In the genomic region with DNA sequence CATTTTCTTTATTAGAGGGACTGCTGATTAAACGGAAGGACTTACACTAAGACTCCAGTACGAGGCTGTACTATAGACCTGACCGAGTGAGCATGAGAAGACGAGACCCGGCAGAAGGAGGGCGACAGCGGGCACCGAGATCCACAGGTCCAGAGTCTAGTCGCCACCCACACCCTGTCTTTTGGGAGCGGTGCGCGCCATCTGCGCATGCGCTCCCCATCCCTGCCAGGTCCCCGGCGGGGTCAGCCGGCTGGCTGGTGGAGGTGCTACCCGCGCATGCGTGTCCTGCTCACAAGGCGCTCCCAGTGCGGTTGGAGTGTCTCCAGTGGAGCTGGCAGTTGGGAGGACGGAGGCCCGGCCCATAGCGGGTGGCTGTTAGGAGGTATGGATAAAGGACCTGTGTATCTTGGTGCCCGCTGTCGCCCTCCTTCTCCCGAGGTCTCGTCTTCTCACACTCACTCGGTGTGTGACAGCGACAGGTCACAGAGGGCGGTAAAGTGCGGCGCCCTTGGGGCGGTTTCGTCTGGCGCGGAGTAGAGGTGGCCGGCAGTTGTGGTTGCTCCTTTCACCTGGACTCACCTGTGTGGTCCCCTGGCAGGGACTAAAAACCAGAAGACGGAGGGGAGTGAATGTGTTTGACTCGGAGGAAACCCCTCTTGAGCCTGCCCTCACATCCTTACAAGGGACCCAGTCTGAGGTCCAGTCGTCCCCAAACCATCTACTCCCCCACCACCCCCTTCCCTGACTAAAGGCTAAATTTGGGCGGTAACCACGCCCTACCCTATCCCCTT, we compare ENCODE assay signal across 8 cellular contexts. TPM values are rescaled to one million over a fixed set of nuclear protein-coding genes. Genes with fewer than 3 reads are reported as not detected.
A peak's percentile ranks its signal among the peaks of the same experiment; 100 is the strongest.
DNase-seq lines count a peak whose midpoint lies in the region; ATAC-seq, FAIRE-seq and TF ChIP-seq lines count a peak whose summit lies in the region.

No MANE protein-coding gene starts in this region.

- H3K9ac ChIP-seq in H1 (replicated peaks in 1 of 4; ENCODE audit: extremely low read depth in 1 of 4, low read depth in 3 of 4, low read length in 3 of 4): no peak overlapping the region; a peak in 1 of 7 replicates

- no peak overlapping the region for H4K91ac ChIP-seq in H1 (replicated peaks; ENCODE audit: insufficient read length, low read length)

- H3K27me3 Mint-ChIP-seq in activated CD8-positive, alpha-beta memory T cell treated with anti-CD3 and anti-CD28 coated beads, Interleukin-2, amount 10 ng/mL, durations not matched to agents 7 days and 5 days: no peaks in the 10 kb centered on the region

- H2AK5ac ChIP-seq in H1 (ENCODE audit: low read depth, low read length): no peak overlapping the region

- TF ChIP-seq EP300 in H1 (IDR thresholded peaks at IDR 0.05; ENCODE audit: borderline replicate concordance in 1 of 2, low read depth in 2 of 2, low read length in 2 of 2): no peak

- no peak overlapping the region for H2BK120ac ChIP-seq in H1 (replicated peaks; ENCODE audit: low read depth, low read length)

- TF ChIP-seq CTCF in H1 (IDR thresholded peaks at IDR 0.05; ENCODE audit: control extremely low read depth in 1 of 3, insufficient read depth in 1 of 3, low read depth in 1 of 3, low read length in 3 of 3): no peak

- POLR2A ChIA-PET in H1 (lab: Charles Lee; ENCODE audit: partially characterized antibody): no interaction called here

- H3K23me2 ChIP-seq in H1 (ENCODE audit: low read depth, low read length): peaks cover 5% of the 10 kb centered on the region; the same call in 1 of the 2 replicates

- H4K20me1 ChIP-seq in H1 (replicated peaks in 1 of 2; ENCODE audit: control insufficient read depth in 1 of 2, insufficient read depth in 2 of 2, low read length in 2 of 2): no peaks in the 10 kb centered on the region

- H3K14ac ChIP-seq in H1 (ENCODE audit: insufficient read length): no peak overlapping the region

- H3K23ac ChIP-seq in H1 (ENCODE audit: insufficient read length): no peak overlapping the region

- peak overlapping the region; percentile 77; the same call in 1 of the 2 replicates for H2AFZ ChIP-seq in H1 (ENCODE audit: low read length)

- no peaks in the 10 kb centered on the region for H3K9me3 ChIP-seq in H1 (ENCODE audit: insufficient read depth in 2 of 2, low read depth in 1 of 2, low read length in 1 of 2)
- no peaks in the 10 kb centered on the region for H3K9me3 ChIP-seq in mesodermal cell (ENCODE audit: control insufficient read depth, low read length)

- H3K4me3 Mint-ChIP-seq in activated CD8-positive, alpha-beta memory T cell treated with anti-CD3 and anti-CD28 coated beads, Interleukin-2, amount 10 ng/mL, durations not matched to agents 7 days and 5 days: peak overlapping the region; percentile 81

- H3K9me3 Mint-ChIP-seq in activated CD8-positive, alpha-beta memory T cell treated with anti-CD3 and anti-CD28 coated beads, Interleukin-2, amount 10 ng/mL, durations not matched to agents 7 days and 5 days (ENCODE audit: low read depth): no peaks in the 10 kb centered on the region

- 0 out of 7 replicates have a peak, but pooled peaks cover 0 to 3% (median 0%) of the 10 kb centered on the region in 4 experiments for H3K4me1 ChIP-seq in H1 (replicated peaks in 1 of 4; ENCODE audit: control insufficient read depth in 3 of 4, insufficient read depth in 4 of 4, low read length in 3 of 4)
- H3K4me1 ChIP-seq in mesodermal cell (ENCODE audit: control insufficient read depth, insufficient read depth, low read length, poor library complexity, severe bottlenecking): no peaks in the 10 kb centered on the region

- H3K79me2 ChIP-seq in H1 (ENCODE audit: control insufficient read depth in 1 of 2, insufficient read depth in 2 of 2, low read length in 2 of 2): no peaks in the 10 kb centered on the region

- H3K4me2 ChIP-seq in H1 (ENCODE audit: insufficient read depth in 1 of 2, low read depth in 2 of 2, low read length in 2 of 2): peak overlapping the region; percentile 74 to 90

- no peak overlapping the region for H3K27ac ChIP-seq in H1 (ENCODE audit: low read depth, low read length)
- no peak overlapping the region for H3K27ac ChIP-seq in mesodermal cell (ENCODE audit: low read depth, low read length, severe bottlenecking)

- H3K4ac ChIP-seq in H1 (replicated peaks; ENCODE audit: insufficient read length, low read depth, low read length): no peak overlapping the region

- H4K8ac ChIP-seq in H1 (ENCODE audit: extremely low read depth, insufficient read depth, low read length): no peak overlapping the region

- no peak overlapping the region for H2BK12ac ChIP-seq in H1 (ENCODE audit: low read depth, low read length)

- H3K4me3 ChIP-seq in H1 (ENCODE audit: extremely low read depth in 1 of 4, insufficient read depth in 2 of 4, low read depth in 3 of 4, low read length in 4 of 4) (peak overlapping the region; percentile 56 to 66 (median 62)), mesodermal cell (ENCODE audit: extremely low read depth, insufficient read depth, low read length, poor library complexity, severe bottlenecking) (peak overlapping the region; percentile 11)

- TF ChIP-seq RAD21 in H1 (IDR thresholded peaks at IDR 0.05 in 1 of 2, conservative IDR thresholded peaks at IDR 0.05 in 1 of 2; ENCODE audit: low read depth in 2 of 2, low read length in 2 of 2): no peak

- H4K5ac ChIP-seq in H1 (ENCODE audit: insufficient read length, low read depth, low read length): no peak overlapping the region

- DNase-seq in AG08395 (ENCODE audit: low spot score) (peak; percentile 92), NCI-H774 (lab: John Stamatoyannopoulos, UW) (peak; percentile 75), H1 (ENCODE audit: low read depth in 1 of 2, low spot score in 2 of 2) (peak in 1 of 2 experiments; percentile 82)
- DNase-seq in activated CD8-positive, alpha-beta memory T cell treated with anti-CD3 and anti-CD28 coated beads, Interleukin-2, amount 10 ng/mL, durations not matched to agents 7 days and 5 days: peak; percentile 86
- peak; percentile 36 to 52 for DNase-seq in stimulated activated CD8-positive, alpha-beta memory T cell treated with anti-CD3 and anti-CD28 coated beads, Interleukin-15, amount 100 ng/mL, for 4 hours (ENCODE audit: low read depth in 2 of 2)

- H3K18ac ChIP-seq in H1 (ENCODE audit: extremely low read depth, low read length): peak overlapping the region; percentile 7; the same call in 1 of the 2 replicates

- H2BK5ac ChIP-seq in H1 (ENCODE audit: low read depth, low read length): no peak overlapping the region

- peaks cover 30% of the 10 kb centered on the region for H3K4me1 Mint-ChIP-seq in activated CD8-positive, alpha-beta memory T cell treated with anti-CD3 and anti-CD28 coated beads, Interleukin-2, amount 10 ng/mL, durations not matched to agents 7 days and 5 days

- peaks cover 0 to 12% (median 7%) of the 10 kb centered on the region in 4 experiments; a peak in 5 of 7 replicates for H3K27me3 ChIP-seq in H1 (replicated peaks in 1 of 4; ENCODE audit: control insufficient read depth in 3 of 4, extremely low read depth in 1 of 4, insufficient read depth in 3 of 4, low read length in 3 of 4)

- H3K79me1 ChIP-seq in H1 (ENCODE audit: low read depth, low read length): no peaks in the 10 kb centered on the region

- peak overlapping the region; percentile 82 for H3K27ac Mint-ChIP-seq in activated CD8-positive, alpha-beta memory T cell treated with anti-CD3 and anti-CD28 coated beads, Interleukin-2, amount 10 ng/mL, durations not matched to agents 7 days and 5 days

- FAIRE-seq in H1 (lab: Jason Lieb, UNC): peak; percentile 89

- H3K36me3 ChIP-seq in H1 (ENCODE audit: control insufficient read depth in 2 of 4, insufficient read depth in 4 of 4, low read length in 3 of 4): no peaks in the 10 kb centered on the region
- no peaks in the 10 kb centered on the region for H3K36me3 ChIP-seq in mesodermal cell (ENCODE audit: control insufficient read depth, insufficient read depth, low read length)

- no peak overlapping the region for H2BK15ac ChIP-seq in H1 (ENCODE audit: low read length)

- no peaks in the 10 kb centered on the region for H3K36me3 Mint-ChIP-seq in activated CD8-positive, alpha-beta memory T cell treated with anti-CD3 and anti-CD28 coated beads, Interleukin-2, amount 10 ng/mL, durations not matched to agents 7 days and 5 days

- CTCF ChIA-PET in activated CD8-positive, alpha-beta memory T cell treated with anti-CD3 and anti-CD28 coated beads, Interleukin-2, amount 10 ng/mL, durations not matched to agents 7 days and 5 days (lab: Charles Lee): interaction anchor here (0.6 to 0.9 kb wide), 2 partner anchors 19 to 123 kb away, joined by 3 read pairs; a partner anchor contains a TSS
- CTCF ChIA-PET in H1 (lab: Charles Lee; ENCODE audit: partially characterized antibody): no interaction called here

- H3K56ac ChIP-seq in H1 (replicated peaks; ENCODE audit: insufficient read length, low read depth, low read length): no peak overlapping the region

- peak; percentile 51 for ATAC-seq in HG03520 (IDR thresholded peaks at IDR 0.05; ENCODE audit: unreplicated experiment)
- ATAC-seq in activated CD8-positive, alpha-beta memory T cell treated with anti-CD3 and anti-CD28 coated beads, Interleukin-2, amount 10 ng/mL, durations not matched to agents 7 days and 5 days: peak; percentile 88

- H2BK20ac ChIP-seq in H1 (ENCODE audit: low read length): no peak overlapping the region

- WGBS in H1 (ENCODE audit: extremely low coverage in 1 of 2, insufficient coverage in 1 of 2, insufficient read length in 1 of 2, insufficient replicate concordance in 2 of 2, low coverage in 1 of 2, low lambda C conversion rate in 2 of 2, missing lambda C conversion rate in 1 of 2), 2 experiments: 4% methylated on average over 39 of the region's 44 CpGs; no CpG with 5 or more reads in 1 of the 2 experiments
- 9 to 13% methylated on average over 3 to 16 of the region's 44 CpGs for WGBS in mesodermal cell (ENCODE audit: insufficient coverage in 2 of 2), 2 experiments

- TF ChIP-seq POLR2A in GM19193 (IDR thresholded peaks at IDR 0.05; ENCODE audit: extremely low read depth, insufficient read depth, insufficient read length): peak; percentile 34
- no peak for TF ChIP-seq POLR2A in H1 (IDR thresholded peaks at IDR 0.05; ENCODE audit: control extremely low read depth in 1 of 2, low read depth in 2 of 2, low read length in 2 of 2)

RNA-seq across cellular contexts. Expression of a gene that starts 7.6 kb away (rescaled TPM):
- total RNA-seq in activated CD8-positive, alpha-beta memory T cell treated with anti-CD3 and anti-CD28 coated beads, Interleukin-2, amount 10 ng/mL, durations not matched to agents 7 days and 5 days: 100 to 1,000 TPM; 111 to 147 TPM
- total RNA-seq in H1 (2021; fragmentation: NEBNext Ultra II Directional; extraction: Animal tissue kit (Norgen Biotek cat#: 25700)): 114 and 116 TPM in 2 replicates
- polyA plus RNA-seq in H1 (2011; rRNA removed): 223 and 236 TPM in 2 replicates
- polyA plus RNA-seq in H1 (2011; cell fraction: cytosol; rRNA removed): 227 TPM
- polyA plus RNA-seq in H1 (2011; cell fraction: nucleus; rRNA removed): 156 TPM
- polyA plus RNA-seq in H1 (2012, experiment 1 of 2): 129 to 187 TPM (median 174 TPM) in 4 replicates
- 204 TPM for polyA plus RNA-seq in H1 (2012, experiment 2 of 2)
- polyA plus RNA-seq in H1 (2013, experiment 1 of 2): 104 TPM
- 99.9 TPM for polyA plus RNA-seq in H1 (2013, experiment 2 of 2)
- 107 and 123 TPM in 2 replicates for polyA minus RNA-seq in H1 (2011; rRNA and poly(A)+ RNA removed)
- 44.4 TPM for polyA minus RNA-seq in H1 (2011; cell fraction: cytosol; rRNA and poly(A)+ RNA removed)
- polyA minus RNA-seq in H1 (2011; cell fraction: nucleus; rRNA and poly(A)+ RNA removed): 29.3 TPM
- 83.5 TPM for polyA plus RNA-seq in mesodermal cell (2013, experiment 1 of 2)
- polyA plus RNA-seq in mesodermal cell (2013, experiment 2 of 2): 70.4 TPM

RNA-seq across cellular contexts. Expression of a gene that starts 19.1 kb away (rescaled TPM):
- 1 to 10 TPM in 1 of 2 experiments, under 1 TPM in 1; 0.61 to 1.1 TPM for total RNA-seq in activated CD8-positive, alpha-beta memory T cell treated with anti-CD3 and anti-CD28 coated beads, Interleukin-2, amount 10 ng/mL, durations not matched to agents 7 days and 5 days
- total RNA-seq in H1 (2021; fragmentation: NEBNext Ultra II Directional; extraction: Animal tissue kit (Norgen Biotek cat#: 25700)): 0.82 and 0.97 TPM in 2 replicates
- polyA plus RNA-seq in H1 (2011; rRNA removed): 0.41 and 0.46 TPM in 2 replicates
- polyA plus RNA-seq in H1 (2011; cell fraction: cytosol; rRNA removed): 0.62 TPM
- 0.66 TPM for polyA plus RNA-seq in H1 (2011; cell fraction: nucleus; rRNA removed)
- 0.97 to 1.9 TPM (median 1.3 TPM) in 4 replicates for polyA plus RNA-seq in H1 (2012, experiment 1 of 2)
- polyA plus RNA-seq in H1 (2012, experiment 2 of 2): 0.20 TPM
- polyA plus RNA-seq in H1 (2013, experiment 1 of 2): 0.61 TPM
- 0.70 TPM for polyA plus RNA-seq in H1 (2013, experiment 2 of 2)
- polyA minus RNA-seq in H1 (2011; rRNA and poly(A)+ RNA removed): 0.41 TPM in 2 replicates
- polyA minus RNA-seq in H1 (2011; cell fraction: cytosol; rRNA and poly(A)+ RNA removed): not detected
- 0.60 TPM for polyA minus RNA-seq in H1 (2011; cell fraction: nucleus; rRNA and poly(A)+ RNA removed)
- 1.4 TPM for polyA plus RNA-seq in mesodermal cell (2013, experiment 1 of 2)
- 1.6 TPM for polyA plus RNA-seq in mesodermal cell (2013, experiment 2 of 2)

RNA-seq across cellular contexts. Expression of a gene that starts 19.3 kb away (rescaled TPM):
- 100 to 1,000 TPM; 159 to 171 TPM for total RNA-seq in activated CD8-positive, alpha-beta memory T cell treated with anti-CD3 and anti-CD28 coated beads, Interleukin-2, amount 10 ng/mL, durations not matched to agents 7 days and 5 days
- total RNA-seq in H1 (2021; fragmentation: NEBNext Ultra II Directional; extraction: Animal tissue kit (Norgen Biotek cat#: 25700)): 98.1 and 104 TPM in 2 replicates
- 22.2 and 23.6 TPM in 2 replicates for polyA plus RNA-seq in H1 (2011; rRNA removed)
- 40.1 TPM for polyA plus RNA-seq in H1 (2011; cell fraction: cytosol; rRNA removed)
- 39.9 TPM for polyA plus RNA-seq in H1 (2011; cell fraction: nucleus; rRNA removed)
- polyA plus RNA-seq in H1 (2012, experiment 1 of 2): 60.2 to 103 TPM (median 76.3 TPM) in 4 replicates
- polyA plus RNA-seq in H1 (2012, experiment 2 of 2): 3.6 TPM
- 69.5 TPM for polyA plus RNA-seq in H1 (2013, experiment 1 of 2)
- 71.4 TPM for polyA plus RNA-seq in H1 (2013, experiment 2 of 2)
- polyA minus RNA-seq in H1 (2011; rRNA and poly(A)+ RNA removed): 62.3 and 74.3 TPM in 2 replicates
- 62.3 TPM for polyA minus RNA-seq in H1 (2011; cell fraction: cytosol; rRNA and poly(A)+ RNA removed)
- polyA minus RNA-seq in H1 (2011; cell fraction: nucleus; rRNA and poly(A)+ RNA removed): 54.4 TPM
- 63.2 TPM for polyA plus RNA-seq in mesodermal cell (2013, experiment 1 of 2)
- polyA plus RNA-seq in mesodermal cell (2013, experiment 2 of 2): 65.3 TPM
